ENCODE assay signal across 8 cellular contexts in genomic region chr7:24819916-24820689, GRCh38.
DNase-seq lines count a peak whose midpoint lies in the region; ATAC-seq lines count a peak whose summit lies in the region.

No MANE protein-coding gene starts in this region.

- no peak overlapping the region for H3K18ac ChIP-seq in mesendoderm (ENCODE audit: low read length)

- peak overlapping the region; percentile 74 for H3K27ac ChIP-seq in CD8-positive, alpha-beta memory T cell (ENCODE audit: low read depth, low read length)
- no peak overlapping the region for H3K27ac ChIP-seq in mesendoderm (ENCODE audit: low read depth, low read length)

- no peaks in the 10 kb centered on the region for H3K79me1 ChIP-seq in mesendoderm (ENCODE audit: low read length)

- ATAC-seq in GM19463 (IDR thresholded peaks at IDR 0.05; ENCODE audit: unreplicated experiment): peak; percentile 50
- peak; percentile 47 for ATAC-seq in HG03565 (IDR thresholded peaks at IDR 0.05; ENCODE audit: unreplicated experiment)

- H3K36me3 ChIP-seq in CD8-positive, alpha-beta memory T cell (ENCODE audit: insufficient read depth, low read length): peaks cover 6% of the 10 kb centered on the region
- H3K36me3 ChIP-seq in mesendoderm (ENCODE audit: control insufficient read depth, insufficient read depth, low read length): no peaks in the 10 kb centered on the region

- H3K27ac Mint-ChIP-seq in CD8-positive, alpha-beta memory T cell: peak overlapping the region; percentile 93 to 98 (median 96)
- H3K27ac Mint-ChIP-seq in activated CD4-positive, alpha-beta memory T cell treated with anti-CD3 and anti-CD28 coated beads, Interleukin-2, amount 10 ng/mL, durations not matched to agents 7 days and 5 days: peak overlapping the region; percentile 100

- H3K9ac ChIP-seq in mesendoderm (ENCODE audit: low read length): no peak overlapping the region

- no peaks in the 10 kb centered on the region for H3K27me3 Mint-ChIP-seq in CD8-positive, alpha-beta memory T cell
- H3K27me3 Mint-ChIP-seq in activated CD4-positive, alpha-beta memory T cell treated with anti-CD3 and anti-CD28 coated beads, Interleukin-2, amount 10 ng/mL, durations not matched to agents 7 days and 5 days: no peaks in the 10 kb centered on the region

- H3K4me2 ChIP-seq in mesendoderm (ENCODE audit: low read length): no peak overlapping the region

- H3K4me3 Mint-ChIP-seq in CD8-positive, alpha-beta memory T cell: peak overlapping the region; percentile 44 to 88 (median 84)
- peak overlapping the region; percentile 64 for H3K4me3 Mint-ChIP-seq in activated CD4-positive, alpha-beta memory T cell treated with anti-CD3 and anti-CD28 coated beads, Interleukin-2, amount 10 ng/mL, durations not matched to agents 7 days and 5 days

- WGBS in mesendoderm (ENCODE audit: extremely low coverage, insufficient coverage, low lambda C conversion rate): no CpG with 5 or more reads among the region's 11 CpGs

- peak overlapping the region; percentile 37 for H3K4me3 ChIP-seq in CD8-positive, alpha-beta memory T cell (ENCODE audit: low read length)
- no peak overlapping the region for H3K4me3 ChIP-seq in mesendoderm (ENCODE audit: low read length)

- no peak overlapping the region for H2BK120ac ChIP-seq in mesendoderm (ENCODE audit: low read depth, low read length)

- H2BK15ac ChIP-seq in mesendoderm (replicated peaks; ENCODE audit: low read depth): no peak overlapping the region

- no peak overlapping the region for H2AK5ac ChIP-seq in mesendoderm (ENCODE audit: low read length)

- no peak overlapping the region for H3K56ac ChIP-seq in mesendoderm (ENCODE audit: low read length)

- H2BK5ac ChIP-seq in mesendoderm (ENCODE audit: low read length): no peak overlapping the region

- H3K23ac ChIP-seq in mesendoderm (ENCODE audit: low read length): no peak overlapping the region

- H3K4ac ChIP-seq in mesendoderm (ENCODE audit: low read depth, low read length): no peak overlapping the region

- peaks cover 45 to 57% (median 56%) of the 10 kb centered on the region in 3 donors for H3K4me1 Mint-ChIP-seq in CD8-positive, alpha-beta memory T cell
- H3K4me1 Mint-ChIP-seq in activated CD4-positive, alpha-beta memory T cell treated with anti-CD3 and anti-CD28 coated beads, Interleukin-2, amount 10 ng/mL, durations not matched to agents 7 days and 5 days: peaks cover 46% of the 10 kb centered on the region

- POLR2A ChIA-PET in CD8-positive, alpha-beta memory T cell (lab: Charles Lee): interaction anchor here (0.6 to 3.6 kb wide), 6 partner anchors 9 to 329 kb away, joined by 3 to 51 read pairs (median 4); partner anchors contain the start of gene OSBPL3
- POLR2A ChIA-PET in activated CD4-positive, alpha-beta memory T cell treated with anti-CD3 and anti-CD28 coated beads, Interleukin-2, amount 10 ng/mL, durations not matched to agents 7 days and 5 days (lab: Charles Lee): interaction anchor here (1.0 to 4.3 kb wide), 18 partner anchors 11 to 305 kb away, joined by 3 to 135 read pairs (median 9); partner anchors contain the start of genes CYCS and OSBPL3

- no peaks in the 10 kb centered on the region for H3K27me3 ChIP-seq in CD8-positive, alpha-beta memory T cell (ENCODE audit: insufficient read depth, low read length, poor library complexity, severe bottlenecking)
- no peaks in the 10 kb centered on the region for H3K27me3 ChIP-seq in mesendoderm (ENCODE audit: insufficient read depth, low read length, poor library complexity)

- no peaks in the 10 kb centered on the region for H3K9me3 Mint-ChIP-seq in CD8-positive, alpha-beta memory T cell
- H3K9me3 Mint-ChIP-seq in activated CD4-positive, alpha-beta memory T cell treated with anti-CD3 and anti-CD28 coated beads, Interleukin-2, amount 10 ng/mL, durations not matched to agents 7 days and 5 days: no peaks in the 10 kb centered on the region

- H3K4me1 ChIP-seq in CD8-positive, alpha-beta memory T cell (ENCODE audit: insufficient read depth, low read length): peaks cover 27% of the 10 kb centered on the region
- H3K4me1 ChIP-seq in mesendoderm (ENCODE audit: control insufficient read depth, low read depth, low read length): no peaks in the 10 kb centered on the region

- H4K8ac ChIP-seq in mesendoderm (ENCODE audit: low read depth, low read length): no peak overlapping the region

- CTCF ChIA-PET in CD8-positive, alpha-beta memory T cell (lab: Charles Lee): interaction anchor here (0.6 to 4.6 kb wide), 35 partner anchors 8 to 307 kb away, joined by 3 to 86 read pairs (median 5); partner anchors contain the start of genes CYCS and OSBPL3
- CTCF ChIA-PET in activated CD4-positive, alpha-beta memory T cell treated with anti-CD3 and anti-CD28 coated beads, Interleukin-2, amount 10 ng/mL, durations not matched to agents 7 days and 5 days (lab: Charles Lee): interaction anchor here (0.8 to 4.6 kb wide), 49 partner anchors 8 to 305 kb away, joined by 3 to 90 read pairs (median 4); partner anchors contain the start of genes CYCS, OSBPL3 and PALS2

- DNase-seq in CD8-positive, alpha-beta memory T cell: peak; percentile 58 to 80 (median 67)
- DNase-seq in NCI-H774 (lab: John Stamatoyannopoulos, UW): peak; percentile 65
- DNase-seq in activated CD4-positive, alpha-beta memory T cell treated with anti-CD3 and anti-CD28 coated beads, Interleukin-2, amount 10 ng/mL, durations not matched to agents 7 days and 5 days: peak; percentile 80
- peak; percentile 73 for DNase-seq in ecto neural progenitor cell (ENCODE audit: low spot score)
- peak; percentile 92 for DNase-seq in mesendoderm
- peak; percentile 54 to 58 for DNase-seq in stimulated activated CD8-positive, alpha-beta memory T cell treated with anti-CD3 and anti-CD28 coated beads, Interleukin-2, amount 100 ng/mL, for 48 hours (ENCODE audit: low read depth in 2 of 2)

- peaks cover 0 to 48% (median 22%) of the 10 kb centered on the region in 3 donors for H3K36me3 Mint-ChIP-seq in CD8-positive, alpha-beta memory T cell
- H3K36me3 Mint-ChIP-seq in activated CD4-positive, alpha-beta memory T cell treated with anti-CD3 and anti-CD28 coated beads, Interleukin-2, amount 10 ng/mL, durations not matched to agents 7 days and 5 days (ENCODE audit: low read depth): peaks cover 72% of the 10 kb centered on the region

- no peaks in the 10 kb centered on the region for H3K79me2 ChIP-seq in mesendoderm (ENCODE audit: control insufficient read depth, insufficient read depth, low read length)

- no peak overlapping the region for H4K5ac ChIP-seq in mesendoderm (ENCODE audit: low read length)

- H3K9me3 ChIP-seq in CD8-positive, alpha-beta memory T cell (ENCODE audit: low read length): no peaks in the 10 kb centered on the region
